In the genomic region with DNA sequence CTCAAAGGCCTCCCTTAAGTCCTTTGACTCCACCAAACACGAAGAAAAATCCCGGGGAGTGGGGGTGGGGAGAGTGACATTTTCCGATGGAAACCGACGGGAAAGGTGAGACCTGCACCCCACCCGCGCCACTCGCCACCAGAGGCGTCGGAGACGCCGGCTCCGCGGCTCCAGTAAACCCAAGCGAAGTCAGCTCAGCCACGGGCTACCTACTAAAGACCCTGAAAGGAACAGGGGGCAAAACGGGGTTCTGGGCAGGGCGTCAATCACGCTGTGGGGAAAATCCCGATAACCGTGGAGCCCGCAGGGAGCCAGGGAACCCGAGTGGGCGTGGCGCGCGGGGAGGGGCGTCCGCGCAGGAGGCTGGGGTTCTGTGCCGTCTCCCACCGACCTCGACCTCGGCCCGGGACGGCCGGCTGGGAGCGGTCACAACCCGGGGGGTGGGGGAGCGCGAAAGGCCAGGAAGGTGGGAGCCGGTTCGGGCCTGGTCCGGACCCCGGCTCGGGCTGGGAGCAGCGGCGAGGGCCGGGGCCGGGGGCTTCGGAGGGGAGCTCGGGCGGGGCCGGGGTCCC, we compare ENCODE assay signal across 1 cellular context.
A peak's percentile ranks its signal among the peaks of the same experiment; 100 is the strongest.
TF ChIP-seq lines count a peak whose summit lies in the region.

No MANE protein-coding gene starts in this region.

TF ChIP-seq in GM12878, 131 proteins besides CTCF, POLR2A, EP300 and RAD21 (continued from another document):
- TF ChIP-seq, protein P1, sequence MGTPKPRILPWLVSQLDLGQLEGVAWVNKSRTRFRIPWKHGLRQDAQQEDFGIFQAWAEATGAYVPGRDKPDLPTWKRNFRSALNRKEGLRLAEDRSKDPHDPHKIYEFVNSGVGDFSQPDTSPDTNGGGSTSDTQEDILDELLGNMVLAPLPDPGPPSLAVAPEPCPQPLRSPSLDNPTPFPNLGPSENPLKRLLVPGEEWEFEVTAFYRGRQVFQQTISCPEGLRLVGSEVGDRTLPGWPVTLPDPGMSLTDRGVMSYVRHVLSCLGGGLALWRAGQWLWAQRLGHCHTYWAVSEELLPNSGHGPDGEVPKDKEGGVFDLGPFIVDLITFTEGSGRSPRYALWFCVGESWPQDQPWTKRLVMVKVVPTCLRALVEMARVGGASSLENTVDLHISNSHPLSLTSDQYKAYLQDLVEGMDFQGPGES (IDR thresholded peaks at IDR 0.05): no peak
- TF ChIP-seq SMC3 (IDR thresholded peaks at IDR 0.05; ENCODE audit: borderline replicate concordance, low read length) (no peak), IKZF1 (conservative IDR thresholded peaks at IDR 0.05) (peak; percentile 33), IKZF2 (IDR thresholded peaks at IDR 0.05) (peak; percentile 41 to 64; a peak in 2 of 4 replicates), EED (IDR thresholded peaks at IDR 0.05; ENCODE audit: low read depth) (0 out of 2 replicates have a peak, but pooled peaks have one; percentile 42)
- TF ChIP-seq, protein P2, sequence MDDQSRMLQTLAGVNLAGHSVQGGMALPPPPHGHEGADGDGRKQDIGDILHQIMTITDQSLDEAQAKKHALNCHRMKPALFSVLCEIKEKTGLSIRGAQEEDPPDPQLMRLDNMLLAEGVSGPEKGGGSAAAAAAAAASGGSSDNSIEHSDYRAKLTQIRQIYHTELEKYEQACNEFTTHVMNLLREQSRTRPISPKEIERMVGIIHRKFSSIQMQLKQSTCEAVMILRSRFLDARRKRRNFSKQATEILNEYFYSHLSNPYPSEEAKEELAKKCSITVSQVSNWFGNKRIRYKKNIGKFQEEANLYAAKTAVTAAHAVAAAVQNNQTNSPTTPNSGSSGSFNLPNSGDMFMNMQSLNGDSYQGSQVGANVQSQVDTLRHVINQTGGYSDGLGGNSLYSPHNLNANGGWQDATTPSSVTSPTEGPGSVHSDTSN (IDR thresholded peaks at IDR 0.05; ENCODE audit: insufficient replicate concordance, low read depth, low read length): peak; percentile 77
- TF ChIP-seq, protein P3, sequence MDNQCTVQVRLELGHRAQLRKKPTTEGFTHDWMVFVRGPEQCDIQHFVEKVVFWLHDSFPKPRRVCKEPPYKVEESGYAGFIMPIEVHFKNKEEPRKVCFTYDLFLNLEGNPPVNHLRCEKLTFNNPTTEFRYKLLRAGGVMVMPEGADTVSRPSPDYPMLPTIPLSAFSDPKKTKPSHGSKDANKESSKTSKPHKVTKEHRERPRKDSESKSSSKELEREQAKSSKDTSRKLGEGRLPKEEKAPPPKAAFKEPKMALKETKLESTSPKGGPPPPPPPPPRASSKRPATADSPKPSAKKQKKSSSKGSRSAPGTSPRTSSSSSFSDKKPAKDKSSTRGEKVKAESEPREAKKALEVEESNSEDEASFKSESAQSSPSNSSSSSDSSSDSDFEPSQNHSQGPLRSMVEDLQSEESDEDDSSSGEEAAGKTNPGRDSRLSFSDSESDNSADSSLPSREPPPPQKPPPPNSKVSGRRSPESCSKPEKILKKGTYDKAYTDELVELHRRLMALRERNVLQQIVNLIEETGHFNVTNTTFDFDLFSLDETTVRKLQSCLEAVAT (IDR thresholded peaks at IDR 0.05): 0 out of 2 replicates have a peak, but pooled peaks have one; percentile 27
- TF ChIP-seq, protein P4, sequence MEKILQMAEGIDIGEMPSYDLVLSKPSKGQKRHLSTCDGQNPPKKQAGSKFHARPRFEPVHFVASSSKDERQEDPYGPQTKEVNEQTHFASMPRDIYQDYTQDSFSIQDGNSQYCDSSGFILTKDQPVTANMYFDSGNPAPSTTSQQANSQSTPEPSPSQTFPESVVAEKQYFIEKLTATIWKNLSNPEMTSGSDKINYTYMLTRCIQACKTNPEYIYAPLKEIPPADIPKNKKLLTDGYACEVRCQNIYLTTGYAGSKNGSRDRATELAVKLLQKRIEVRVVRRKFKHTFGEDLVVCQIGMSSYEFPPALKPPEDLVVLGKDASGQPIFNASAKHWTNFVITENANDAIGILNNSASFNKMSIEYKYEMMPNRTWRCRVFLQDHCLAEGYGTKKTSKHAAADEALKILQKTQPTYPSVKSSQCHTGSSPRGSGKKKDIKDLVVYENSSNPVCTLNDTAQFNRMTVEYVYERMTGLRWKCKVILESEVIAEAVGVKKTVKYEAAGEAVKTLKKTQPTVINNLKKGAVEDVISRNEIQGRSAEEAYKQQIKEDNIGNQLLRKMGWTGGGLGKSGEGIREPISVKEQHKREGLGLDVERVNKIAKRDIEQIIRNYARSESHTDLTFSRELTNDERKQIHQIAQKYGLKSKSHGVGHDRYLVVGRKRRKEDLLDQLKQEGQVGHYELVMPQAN (conservative IDR thresholded peaks at IDR 0.05): 0 out of 2 replicates have a peak, but pooled peaks have one; percentile 4
- TF ChIP-seq, protein P5, sequence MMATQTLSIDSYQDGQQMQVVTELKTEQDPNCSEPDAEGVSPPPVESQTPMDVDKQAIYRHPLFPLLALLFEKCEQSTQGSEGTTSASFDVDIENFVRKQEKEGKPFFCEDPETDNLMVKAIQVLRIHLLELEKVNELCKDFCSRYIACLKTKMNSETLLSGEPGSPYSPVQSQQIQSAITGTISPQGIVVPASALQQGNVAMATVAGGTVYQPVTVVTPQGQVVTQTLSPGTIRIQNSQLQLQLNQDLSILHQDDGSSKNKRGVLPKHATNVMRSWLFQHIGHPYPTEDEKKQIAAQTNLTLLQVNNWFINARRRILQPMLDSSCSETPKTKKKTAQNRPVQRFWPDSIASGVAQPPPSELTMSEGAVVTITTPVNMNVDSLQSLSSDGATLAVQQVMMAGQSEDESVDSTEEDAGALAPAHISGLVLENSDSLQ (IDR thresholded peaks at IDR 0.05): peak; percentile 92
